In the genomic region with DNA sequence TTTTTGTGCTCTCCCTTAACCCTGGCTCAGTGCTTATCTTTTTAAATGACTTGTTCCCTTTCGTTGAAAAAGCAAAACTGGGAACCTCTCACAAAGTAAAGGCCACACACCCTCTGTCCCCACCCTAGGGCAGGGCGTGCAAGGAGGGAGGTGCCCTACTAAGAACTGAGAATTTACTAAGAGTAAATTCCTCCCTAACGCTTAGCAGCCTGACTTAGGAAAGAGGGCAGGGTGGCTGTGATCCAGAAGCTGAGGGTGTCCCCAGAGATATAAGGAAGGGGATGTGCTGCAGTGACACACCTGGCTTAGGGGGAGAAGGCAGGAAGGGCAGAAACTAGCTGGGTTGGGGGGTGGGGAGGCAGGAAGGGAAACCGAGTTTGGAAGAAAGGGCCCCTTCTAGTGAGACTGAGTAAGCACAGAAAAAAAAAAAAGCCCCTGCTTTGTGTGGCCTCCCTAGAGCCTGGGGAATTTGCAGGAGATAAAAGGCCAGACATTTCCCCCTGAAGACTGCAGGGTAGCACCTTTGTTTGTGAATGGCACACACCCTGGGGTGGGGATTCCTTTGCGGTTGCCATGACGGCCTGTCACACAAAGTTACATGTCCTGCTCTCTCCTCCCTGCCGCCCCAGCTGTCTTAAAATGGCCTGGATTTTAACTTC, we compare ENCODE assay signal across 10 cellular contexts.
DNase-seq lines count a peak whose midpoint lies in the region; ATAC-seq and TF ChIP-seq lines count a peak whose summit lies in the region.
"Had no signal": no experiment of that assay in that cellular context is flagged by ENCODE, and none has a peak within 500 bp of the region (broad histone marks: within the 10 kb centered on the region; RNA-seq: fewer than 3 reads in every experiment).

No MANE protein-coding gene starts in this region.

- H3K9me3 ChIP-seq in left ventricle myocardium inferior (replicated peaks) (no peaks in the 10 kb centered on the region), Peyer's patch (no peaks in the 10 kb centered on the region)

- TF ChIP-seq CTCF in left ventricle myocardium inferior (IDR thresholded peaks at IDR 0.05; ENCODE audit: borderline replicate concordance) (no peak), Peyer's patch (IDR thresholded peaks at IDR 0.05) (no peak), foreskin fibroblast (IDR thresholded peaks at IDR 0.05; ENCODE audit: low read depth, low read length) (no peak)

- H3K4me1 ChIP-seq in left ventricle myocardium inferior (peaks cover 7% of the 10 kb centered on the region), Peyer's patch (peaks cover 0 to 15% (median 3%) of the 10 kb centered on the region in 4 donors)

- no peak for DNase-seq in left ventricle myocardium inferior
- no peak for DNase-seq in Right ventricle myocardium inferior (ENCODE audit: missing footprints)
- DNase-seq in Peyer's patch = peak in 2 of 3 donors; percentile 72 to 81
- DNase-seq in iPS-NIHi7 (ENCODE audit: extremely low spot score) = peak; percentile 75
- DNase-seq in DMS53 treated with DMSO at 0.1 percent for 48 hours (lab: John Stamatoyannopoulos, UW; ENCODE audit: unreplicated experiment) = no peak
- DNase-seq in NCI-H187 (lab: John Stamatoyannopoulos, UW) = no peak
- DNase-seq in foreskin fibroblast = no peak
- DNase-seq: NCI-H1694 treated with DMSO at 0.1 percent for 48 hours had no signal

- H3K36me3 ChIP-seq in left ventricle myocardium inferior = no peaks in the 10 kb centered on the region
- H3K36me3 ChIP-seq in Peyer's patch = no peaks in the 10 kb centered on the region

- intact Hi-C loops in left ventricle myocardium inferior (cut with micrococcal nuclease) (loop anchor here (10.0 kb wide), 1 partner anchor 256 kb away; no protein-coding TSS in a partner anchor), Right ventricle myocardium inferior (cut with DNase I) (no loop called here)

- H3K27me3 ChIP-seq in left ventricle myocardium inferior (ENCODE audit: low read depth) = peaks cover 5% of the 10 kb centered on the region
- no peaks in the 10 kb centered on the region for H3K27me3 ChIP-seq in Peyer's patch

- no peak for TF ChIP-seq POLR2A in Peyer's patch (IDR thresholded peaks at IDR 0.05)

- H3K4me3 ChIP-seq in left ventricle myocardium inferior (no peak overlapping the region), Peyer's patch (no peak overlapping the region), foreskin fibroblast (ENCODE audit: low read depth in 1 of 2, low read length in 2 of 2) (no peak overlapping the region)
- H3K4me3 ChIP-seq: skin epidermis had no signal

- peak overlapping the region; percentile 15 for H3K27ac ChIP-seq in left ventricle myocardium inferior (replicated peaks)
- peak overlapping the region in 3 of 4 donors; percentile 74 to 92 (median 88) for H3K27ac ChIP-seq in Peyer's patch
- H3K27ac ChIP-seq: skin epidermis had no signal

- ATAC-seq in Right ventricle myocardium inferior (no peak), GM19452 (IDR thresholded peaks at IDR 0.05; ENCODE audit: unreplicated experiment) (no peak)

Comparison
In these comparisons a context has a peak if more than half of its experiments do, and no peak if none do; other contexts are left out.
1. DNase-seq: peak in Peyer's patch (2 of 3) and iPS-NIHi7 (single experiment); none in left ventricle myocardium inferior (single experiment), Right ventricle myocardium inferior (single experiment), DMS53 treated with DMSO at 0.1 percent for 48 hours (single experiment), NCI-H187 (0 of 2) and foreskin fibroblast (0 of 2).